17 cellular contexts compared by ENCODE assay signal in genomic region chr1:53766194-53766748, GRCh38. TPM values are rescaled to one million over a fixed set of nuclear protein-coding genes. Genes with fewer than 3 reads are reported as not detected.
DNase-seq lines count a peak whose midpoint lies in the region; ATAC-seq and TF ChIP-seq lines count a peak whose summit lies in the region.
"Had no signal": no experiment of that assay in that cellular context is flagged by ENCODE, and none has a peak within 500 bp of the region (broad histone marks: within the 10 kb centered on the region; RNA-seq: fewer than 3 reads in every experiment).

No MANE protein-coding gene starts in this region.

- DNase-seq in AG10803 (ENCODE audit: low read depth): no peak
- DNase-seq in CD8-positive, alpha-beta memory T cell: no peak
- DNase-seq in activated T-helper 1 cell treated with anti-CD3 and anti-CD28 coated beads, Interleukin-12 subunit alpha, Interleukin-12 subunit beta, Interleukin-2, Interleukin-4 antibody, amounts not matched to agents 30 ng/mL and 10 ng/mL and 1 ng/mL, durations not matched to agents 14 hours and 24 hours and 36 hours (ENCODE audit: low spot score): no peak
- DNase-seq in immature natural killer cell: peak in 1 of 3 donors; percentile 7
- DNase-seq in GDM1 (lab: John Stamatoyannopoulos, UW): no peak
- DNase-seq in hippocampal formation (lab: John Stamatoyannopoulos, UW): no peak
- no peak for DNase-seq in upper lobe of left lung
- DNase-seq: activated gamma-delta T cell treated with Interleukin-2 at 50 U/mL for 16 hours; effector memory CD4-positive, alpha-beta T cell; NCI-H1048; posterior cingulate gyrus; tibial artery had no signal

- peak overlapping the region; percentile 77 to 87 (median 81) for H3K27ac Mint-ChIP-seq in CD8-positive, alpha-beta memory T cell
- peak overlapping the region; percentile 81 for H3K27ac Mint-ChIP-seq in activated T-helper 1 cell treated with anti-CD3 and anti-CD28 coated beads, Interleukin-12 subunit alpha, Interleukin-12 subunit beta, Interleukin-2, Interleukin-4 antibody, amounts not matched to agents 30 ng/mL and 10 ng/mL and 1 ng/mL, durations not matched to agents 14 hours and 24 hours and 36 hours
- peak overlapping the region; percentile 81 to 92 (median 89) for H3K27ac Mint-ChIP-seq in immature natural killer cell

- TF ChIP-seq CTCF in AG10803 (conservative IDR thresholded peaks at IDR 0.05; ENCODE audit: low read length): no peak
- TF ChIP-seq CTCF in upper lobe of left lung (IDR thresholded peaks at IDR 0.05): no peak

- TF ChIP-seq POLR2A in upper lobe of left lung (IDR thresholded peaks at IDR 0.05): no peak

- POLR2A ChIA-PET in CD8-positive, alpha-beta memory T cell (lab: Charles Lee): no interaction called here

- WGBS in upper lobe of left lung, 2 donors: 84 to 85% methylated on average over 3 of the region's 3 CpGs

- peaks cover 5% of the 10 kb centered on the region for H3K4me1 ChIP-seq in CD8-positive, alpha-beta memory T cell (ENCODE audit: insufficient read depth, low read length)
- no peaks in the 10 kb centered on the region for H3K4me1 ChIP-seq in upper lobe of left lung
- H3K4me1 ChIP-seq: gastroesophageal sphincter, tibial artery had no signal

- ATAC-seq in GM18520 (IDR thresholded peaks at IDR 0.05; ENCODE audit: unreplicated experiment) (no peak), upper lobe of left lung (ENCODE audit: low FRiP score in 2 of 2) (no peak)
- ATAC-seq: gastroesophageal sphincter had no signal

- TF ChIP-seq EP300 in upper lobe of left lung (IDR thresholded peaks at IDR 0.05): no peak

- no peaks in the 10 kb centered on the region for H3K27me3 ChIP-seq in CD8-positive, alpha-beta memory T cell (ENCODE audit: insufficient read depth, low read length, poor library complexity, severe bottlenecking)
- H3K27me3 ChIP-seq in upper lobe of left lung: no peaks in the 10 kb centered on the region
- H3K27me3 ChIP-seq: gastroesophageal sphincter, tibial artery had no signal

- H3K4me1 Mint-ChIP-seq in CD8-positive, alpha-beta memory T cell: peaks cover 17 to 32% (median 29%) of the 10 kb centered on the region in 3 donors
- H3K4me1 Mint-ChIP-seq in activated T-helper 1 cell treated with anti-CD3 and anti-CD28 coated beads, Interleukin-12 subunit alpha, Interleukin-12 subunit beta, Interleukin-2, Interleukin-4 antibody, amounts not matched to agents 30 ng/mL and 10 ng/mL and 1 ng/mL, durations not matched to agents 14 hours and 24 hours and 36 hours (ENCODE audit: low read depth): peaks cover 40% of the 10 kb centered on the region
- peaks cover 26 to 34% of the 10 kb centered on the region in 2 donors for H3K4me1 Mint-ChIP-seq in immature natural killer cell
- H3K4me1 Mint-ChIP-seq: brain had no signal

- peaks cover 0 to 5% (median 0%) of the 10 kb centered on the region in 5 donors for H3K9me3 Mint-ChIP-seq in CD8-positive, alpha-beta memory T cell
- no peaks in the 10 kb centered on the region for H3K9me3 Mint-ChIP-seq in activated T-helper 1 cell treated with anti-CD3 and anti-CD28 coated beads, Interleukin-12 subunit alpha, Interleukin-12 subunit beta, Interleukin-2, Interleukin-4 antibody, amounts not matched to agents 30 ng/mL and 10 ng/mL and 1 ng/mL, durations not matched to agents 14 hours and 24 hours and 36 hours
- H3K9me3 Mint-ChIP-seq in immature natural killer cell: no peaks in the 10 kb centered on the region

- no peaks in the 10 kb centered on the region for H3K27me3 Mint-ChIP-seq in CD8-positive, alpha-beta memory T cell
- H3K27me3 Mint-ChIP-seq in activated T-helper 1 cell treated with anti-CD3 and anti-CD28 coated beads, Interleukin-12 subunit alpha, Interleukin-12 subunit beta, Interleukin-2, Interleukin-4 antibody, amounts not matched to agents 30 ng/mL and 10 ng/mL and 1 ng/mL, durations not matched to agents 14 hours and 24 hours and 36 hours (ENCODE audit: insufficient read depth): no peaks in the 10 kb centered on the region
- H3K27me3 Mint-ChIP-seq in immature natural killer cell (ENCODE audit: low read depth in 3 of 3): peaks cover 0 to 2% (median 0%) of the 10 kb centered on the region in 3 donors
- H3K27me3 Mint-ChIP-seq: brain had no signal

- peak overlapping the region; percentile 46; the same call in 1 of the 2 replicates for H3K4me3 ChIP-seq in AG10803 (ENCODE audit: low read length)
- H3K4me3 ChIP-seq in CD8-positive, alpha-beta memory T cell (ENCODE audit: low read length): no peak overlapping the region
- no peak overlapping the region for H3K4me3 ChIP-seq in upper lobe of left lung
- H3K4me3 ChIP-seq: gastroesophageal sphincter, tibial artery had no signal

- peaks cover 13% of the 10 kb centered on the region for H3K36me3 ChIP-seq in CD8-positive, alpha-beta memory T cell (ENCODE audit: insufficient read depth, low read length)
- peaks cover 0 to 12% (median 3%) of the 10 kb centered on the region in 4 donors for H3K36me3 ChIP-seq in upper lobe of left lung

- H3K27ac ChIP-seq in CD8-positive, alpha-beta memory T cell (ENCODE audit: low read depth, low read length): no peak overlapping the region
- no peak overlapping the region for H3K27ac ChIP-seq in upper lobe of left lung
- H3K27ac ChIP-seq: gastroesophageal sphincter, RWPE1, tibial artery had no signal

- H3K4me3 Mint-ChIP-seq in CD8-positive, alpha-beta memory T cell: peak overlapping the region; percentile 12 to 71 (median 67)
- H3K4me3 Mint-ChIP-seq in activated T-helper 1 cell treated with anti-CD3 and anti-CD28 coated beads, Interleukin-12 subunit alpha, Interleukin-12 subunit beta, Interleukin-2, Interleukin-4 antibody, amounts not matched to agents 30 ng/mL and 10 ng/mL and 1 ng/mL, durations not matched to agents 14 hours and 24 hours and 36 hours: peak overlapping the region; percentile 78
- peak overlapping the region; percentile 74 to 88 (median 81) for H3K4me3 Mint-ChIP-seq in immature natural killer cell
- H3K4me3 Mint-ChIP-seq: CD14-positive monocyte had no signal

- intact Hi-C loops in activated T-helper 1 cell treated with anti-CD3 and anti-CD28 coated beads, Interleukin-12 subunit alpha, Interleukin-12 subunit beta, Interleukin-2, Interleukin-4 antibody, amounts not matched to agents 30 ng/mL and 10 ng/mL and 1 ng/mL, durations not matched to agents 14 hours and 24 hours and 36 hours (cut with micrococcal nuclease): loop anchor here (1.0 to 10.0 kb wide), 4 partner anchors 17 to 179 kb away; partner anchors contain the start of genes GLIS1, IFT25, LRRC42 and NDC1

- H3K36me3 Mint-ChIP-seq in CD8-positive, alpha-beta memory T cell: peaks cover 14 to 45% (median 16%) of the 10 kb centered on the region in 3 donors
- H3K36me3 Mint-ChIP-seq in activated T-helper 1 cell treated with anti-CD3 and anti-CD28 coated beads, Interleukin-12 subunit alpha, Interleukin-12 subunit beta, Interleukin-2, Interleukin-4 antibody, amounts not matched to agents 30 ng/mL and 10 ng/mL and 1 ng/mL, durations not matched to agents 14 hours and 24 hours and 36 hours (ENCODE audit: low read depth): peaks cover 22% of the 10 kb centered on the region
- peaks cover 9 to 23% (median 11%) of the 10 kb centered on the region in 3 donors for H3K36me3 Mint-ChIP-seq in immature natural killer cell

- H3K9me3 ChIP-seq in CD8-positive, alpha-beta memory T cell (ENCODE audit: low read length): no peaks in the 10 kb centered on the region
- H3K9me3 ChIP-seq in upper lobe of left lung: no peaks in the 10 kb centered on the region

- CTCF ChIA-PET in CD8-positive, alpha-beta memory T cell (lab: Charles Lee): interaction anchor here (0.8 kb wide), 1 partner anchor 823 kb away, joined by 4 read pairs; no protein-coding TSS in a partner anchor

RNA-seq across cellular contexts. Expression of gene GLIS1, which starts 27.3 kb away (rescaled TPM):
- total RNA-seq in CD8-positive, alpha-beta memory T cell: not detected
- polyA plus RNA-seq in CD8-positive, alpha-beta memory T cell: 0.18 TPM
- 0.05 TPM in 1 of 2 replicates, not detected in the other for total RNA-seq in activated T-helper 1 cell treated with anti-CD3 and anti-CD28 coated beads, Interleukin-12 subunit alpha, Interleukin-12 subunit beta, Interleukin-2, Interleukin-4 antibody, amounts not matched to agents 30 ng/mL and 10 ng/mL and 1 ng/mL, durations not matched to agents 14 hours and 24 hours and 36 hours
- polyA plus RNA-seq in immature natural killer cell: not detected
- 1 to 10 TPM in 1 of 6 donors, under 1 TPM in 1, not detected in 4; 0.26 to 1.0 TPM for total RNA-seq in upper lobe of left lung
- polyA plus RNA-seq: CD14-positive monocyte had no signal
